Comparison of ENCODE assay signal across 8 cellular contexts in the genomic region with DNA sequence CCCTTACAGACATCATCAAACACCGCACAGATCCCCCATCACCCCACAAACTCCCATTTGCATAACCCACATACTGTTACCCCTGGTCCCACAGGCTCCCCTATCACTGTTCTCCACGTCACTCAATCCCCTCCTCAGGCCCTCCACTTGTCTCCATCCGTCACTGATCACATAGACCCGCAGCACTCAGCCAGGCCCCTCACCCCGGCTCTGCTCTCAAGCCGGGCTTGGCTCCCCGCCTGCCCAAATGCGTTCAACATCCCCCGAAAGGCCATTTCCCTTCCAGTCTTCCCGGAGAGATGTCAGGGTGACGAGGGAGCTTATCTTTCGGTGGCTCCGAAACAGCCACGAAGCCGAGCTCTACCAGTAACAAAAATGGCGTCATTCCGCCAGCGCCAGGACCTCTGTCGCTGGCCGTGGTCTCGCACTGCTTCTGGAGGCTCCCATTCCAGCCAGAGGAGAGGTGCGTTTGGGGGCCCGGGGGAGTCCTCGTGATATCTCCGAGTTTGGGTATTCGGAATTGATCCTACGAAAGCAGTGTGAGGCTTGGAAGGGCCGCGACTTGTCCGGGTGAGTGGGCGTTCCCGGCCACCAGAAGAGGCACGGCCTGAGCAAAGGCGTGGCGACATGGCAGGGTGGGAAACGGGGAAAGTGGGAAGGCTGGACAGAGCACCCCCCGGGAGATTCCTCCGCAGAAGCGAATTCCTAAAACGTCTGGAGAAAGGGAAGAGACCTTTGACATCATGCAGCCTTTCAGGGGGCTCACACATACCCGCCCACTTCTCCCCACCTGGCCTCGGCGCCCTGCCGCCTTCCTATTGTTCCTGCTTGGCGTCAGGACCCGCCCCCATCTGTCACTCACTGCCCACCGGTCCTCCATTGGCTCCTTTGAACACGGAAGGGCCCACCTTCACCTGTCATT. TPM values are rescaled to one million over a fixed set of nuclear protein-coding genes. Genes with fewer than 3 reads are reported as not detected.
DNase-seq lines count a peak whose midpoint lies in the region; ATAC-seq and TF ChIP-seq lines count a peak whose summit lies in the region.

ZNF630 (minus strand) TSS at position 577 of the 922 bp plus-strand sequence. CDS start 4,754 bp downstream, outside the sequence.

- H3K4me1 ChIP-seq in esophagus muscularis mucosa: peaks cover 0 to 5% (median 2%) of the 10 kb centered on the region in 4 donors

- H3K4me1 Mint-ChIP-seq in activated T-cell treated with anti-CD3 and anti-CD28 coated beads, Interleukin-2, amount 50 U/mL, for 4 hours (ENCODE audit: low read depth): peaks cover 9% of the 10 kb centered on the region

- peak within 1 kb of the TSS; percentile 79 to 83 (median 82) for H3K27ac ChIP-seq in esophagus muscularis mucosa (replicated peaks in 1 of 4)

- H3K4me3 Mint-ChIP-seq in activated T-cell treated with anti-CD3 and anti-CD28 coated beads, Interleukin-2, amount 50 U/mL, for 4 hours: peak within 1 kb of the TSS; percentile 91

- no peak for TF ChIP-seq EP300 in esophagus muscularis mucosa (IDR thresholded peaks at IDR 0.05)

- intact Hi-C loops in esophagus muscularis mucosa (cut with DNase I): no loop called here

- WGBS in esophagus muscularis mucosa: 60% methylated on average over 48 of the region's 48 CpGs

- H3K9me3 Mint-ChIP-seq in activated T-cell treated with anti-CD3 and anti-CD28 coated beads, Interleukin-2, amount 50 U/mL, for 4 hours: no peaks in the 10 kb centered on the region

- no peak for TF ChIP-seq CTCF in esophagus muscularis mucosa (IDR thresholded peaks at IDR 0.05)

- TF ChIP-seq POLR2A in esophagus muscularis mucosa (IDR thresholded peaks at IDR 0.05; ENCODE audit: low read depth): no peak

- no peaks in the 10 kb centered on the region for H3K9me3 ChIP-seq in esophagus muscularis mucosa

- ATAC-seq in HG03159 (IDR thresholded peaks at IDR 0.05; ENCODE audit: unreplicated experiment): peak; percentile 88
- peak; percentile 85 to 86 for ATAC-seq in activated T-cell treated with anti-CD3 and anti-CD28 coated beads, Interleukin-2, amount 50 U/mL, for 4 hours

- peak within 1 kb of the TSS; percentile 64 to 72 (median 66) for H3K4me3 ChIP-seq in esophagus muscularis mucosa

- no peaks in the 10 kb centered on the region for H3K27me3 ChIP-seq in esophagus muscularis mucosa

- peak; percentile 3 for DNase-seq in NCI-H1694 treated with DMSO at 0.1 percent for 48 hours (lab: John Stamatoyannopoulos, UW)
- no peak for DNase-seq in NCI-H1694 (lab: John Stamatoyannopoulos, UW)
- peak; percentile 83 for DNase-seq in NCI-H82 (lab: John Stamatoyannopoulos, UW)
- DNase-seq in activated T-cell treated with anti-CD3 and anti-CD28 coated beads, Interleukin-2, amount 50 U/mL, for 4 hours: peak; percentile 51
- DNase-seq in esophagus muscularis mucosa (ENCODE audit: extremely low spot score): peak; percentile 92
- peak; percentile 59 for DNase-seq in myocyte (ENCODE audit: low read depth)
- DNase-seq in stimulated activated CD8-positive, alpha-beta memory T cell treated with anti-CD3 and anti-CD28 coated beads, Interleukin-7, amount 100 ng/mL, for 24 hours (ENCODE audit: low read depth): peak; percentile 19

- H3K36me3 ChIP-seq in esophagus muscularis mucosa: no peaks in the 10 kb centered on the region

- H3K36me3 Mint-ChIP-seq in activated T-cell treated with anti-CD3 and anti-CD28 coated beads, Interleukin-2, amount 50 U/mL, for 4 hours (ENCODE audit: insufficient read depth): no peaks in the 10 kb centered on the region

- no peaks in the 10 kb centered on the region for H3K27me3 Mint-ChIP-seq in activated T-cell treated with anti-CD3 and anti-CD28 coated beads, Interleukin-2, amount 50 U/mL, for 4 hours (ENCODE audit: low read depth)

RNA-seq across cellular contexts. Expression of gene ZNF630, which starts in this region (rescaled TPM):
- under 1 TPM; 0.25 to 0.84 (median 0.42) TPM for total RNA-seq in activated T-cell treated with anti-CD3 and anti-CD28 coated beads, Interleukin-2, amount 50 U/mL, for 4 hours
- total RNA-seq in esophagus muscularis mucosa (1 to 10 TPM; 2.3 to 5.4 (median 3.1) TPM), myocyte (1.5 and 2.2 TPM in 2 replicates)
- 1.6 TPM for polyA plus RNA-seq in myocyte (2012)

Comparison
In these comparisons a context has a peak if more than half of its experiments do, and no peak if none do; other contexts are left out.
1. Peak in DNase-seq and ATAC-seq in activated T-cell treated with anti-CD3 and anti-CD28 coated beads, Interleukin-2, amount 50 U/mL, for 4 hours; RNA of the gene not detected or under 1 TPM.